Comparison of ENCODE assay signal across 19 cellular contexts in genomic region chr2:238401539-238401938, GRCh38.
"Had no signal": no experiment of that assay in that cellular context is flagged by ENCODE, and none has a peak within 500 bp of the region (broad histone marks: within the 10 kb centered on the region; RNA-seq: fewer than 3 reads in every experiment).

No MANE protein-coding gene starts in this region.

- DNase-seq: activated CD4-positive, alpha-beta T cell treated with anti-CD3 and anti-CD28 coated beads for 4 hours; activated CD4-positive, alpha-beta T cell treated with anti-CD3 and anti-CD28 coated beads, Interleukin-2, amount 50 U/mL, for 4 hours; activated effector memory CD4-positive, alpha-beta T cell treated with Interleukin-2 at 50 U/mL for 16 hours; activated naive CD4-positive, alpha-beta T cell treated with anti-CD3 and anti-CD28 coated beads for 36 hours; activated naive CD8-positive, alpha-beta T cell treated with anti-CD3 and anti-CD28 coated beads, Interleukin-2, amount 10 ng/mL, durations not matched to agents 7 days and 5 days; foreskin melanocyte; heart right ventricle; left ventricle myocardium inferior; naive B cell; nucleus accumbens; pancreas; psoas muscle; stimulated activated CD4-positive, alpha-beta T cell treated with anti-CD3 and anti-CD28 coated beads, Interleukin-4, amount 100 ng/mL, for 24 hours; stimulated activated naive CD8-positive, alpha-beta T cell treated with anti-CD3 and anti-CD28 coated beads, Interleukin-15, amount 100 ng/mL, for 72 hours; thyroid gland; upper lobe of right lung had no signal

- H3K27ac ChIP-seq: ascending aorta, esophagus muscularis mucosa, heart right ventricle, left ventricle myocardium inferior, pancreas, psoas muscle, thyroid gland, upper lobe of right lung had no signal

- H3K4me1 ChIP-seq: ascending aorta, esophagus muscularis mucosa, heart right ventricle, left ventricle myocardium inferior, pancreas, psoas muscle, upper lobe of right lung had no signal

- H3K27me3 ChIP-seq: ascending aorta, esophagus muscularis mucosa, heart right ventricle, pancreas, thyroid gland, upper lobe of right lung had no signal

- ATAC-seq: heart right ventricle; pancreas; psoas muscle; stimulated activated effector memory CD8-positive, alpha-beta T cell treated with anti-CD3 and anti-CD28 coated beads, Interleukin-12 subunit alpha, Interleukin-12 subunit beta, amount 100 ng/mL, for 72 hours; stimulated activated naive CD8-positive, alpha-beta T cell treated with anti-CD3 and anti-CD28 coated beads, Interleukin-15, amount 100 ng/mL, for 72 hours; upper lobe of right lung had no signal

- H3K4me3 ChIP-seq: ascending aorta, esophagus muscularis mucosa, heart right ventricle, left ventricle myocardium inferior, pancreas, psoas muscle, thyroid gland, upper lobe of right lung had no signal

- H3K9me3 ChIP-seq: ascending aorta, esophagus muscularis mucosa, heart right ventricle, left ventricle myocardium inferior, pancreas, psoas muscle, thyroid gland, upper lobe of right lung had no signal

- H3K36me3 ChIP-seq: pancreas had no signal
